ENCODE assay signal across 16 cellular contexts in genomic region chr7:86900886-86901285, GRCh38.
DNase-seq lines count a peak whose midpoint lies in the region; ATAC-seq and TF ChIP-seq lines count a peak whose summit lies in the region.
"Had no signal": no experiment of that assay in that cellular context is flagged by ENCODE, and none has a peak within 500 bp of the region (broad histone marks: within the 10 kb centered on the region; RNA-seq: fewer than 3 reads in every experiment).

No MANE protein-coding gene starts in this region.

- in situ Hi-C loops in GM23248 (cut with MboI): no loop called here

- H3K27me3 ChIP-seq in GM23248 (replicated peaks; ENCODE audit: insufficient read depth): no peaks in the 10 kb centered on the region; the same call in 1 of the 2 replicates
- H3K27me3 ChIP-seq: BLaER1 treated with 17β-estradiol and CSF1 and Interleukin-3, amounts not matched to agents 10 nM and 100 nM had no signal

- H3F3A ChIP-seq in GM23248 (ENCODE audit: insufficient read depth): no peaks in the 10 kb centered on the region

- no peak overlapping the region for H3K27ac ChIP-seq in GM23248
- H3K27ac ChIP-seq: 22Rv1; A549; BLaER1 treated with 17β-estradiol and CSF1 and Interleukin-3, amounts not matched to agents 10 nM and 100 nM; C4-2B had no signal

- H2AFZ ChIP-seq in GM23248: no peak overlapping the region

- no peak overlapping the region for H3K9ac ChIP-seq in GM23248
- H3K9ac ChIP-seq: BLaER1 treated with 17β-estradiol and CSF1 and Interleukin-3, amounts not matched to agents 10 nM and 100 nM had no signal

- TF ChIP-seq CTCF in omental fat pad (IDR thresholded peaks at IDR 0.05): no peak

- no peaks in the 10 kb centered on the region for H4K20me1 ChIP-seq in GM23248 (ENCODE audit: insufficient read depth)

- no peaks in the 10 kb centered on the region for H3K4me1 ChIP-seq in GM23248 (ENCODE audit: insufficient read depth)
- H3K4me1 ChIP-seq: A549; BLaER1 treated with 17β-estradiol and CSF1 and Interleukin-3, amounts not matched to agents 10 nM and 100 nM; Caco-2 had no signal

- H3K9me2 ChIP-seq in GM23248 (ENCODE audit: insufficient read depth): no peaks in the 10 kb centered on the region

- no peaks in the 10 kb centered on the region for H3K79me2 ChIP-seq in GM23248 (ENCODE audit: insufficient read depth)

- no peaks in the 10 kb centered on the region for H3K36me3 ChIP-seq in GM23248 (ENCODE audit: low read depth)
- H3K36me3 ChIP-seq: BLaER1 treated with 17β-estradiol and CSF1 and Interleukin-3, amounts not matched to agents 10 nM and 100 nM had no signal

- H3K9me3 ChIP-seq in GM23248 (ENCODE audit: low read depth): no peaks in the 10 kb centered on the region
- H3K9me3 ChIP-seq: A549; BLaER1 treated with 17β-estradiol and CSF1 and Interleukin-3, amounts not matched to agents 10 nM and 100 nM; Caco-2 had no signal

- no peak overlapping the region for H3K4me2 ChIP-seq in GM23248 (ENCODE audit: unreplicated experiment)
- H3K4me2 ChIP-seq: A549; BLaER1 treated with 17β-estradiol and CSF1 and Interleukin-3, amounts not matched to agents 10 nM and 100 nM had no signal

- ATAC-seq in omental fat pad (ENCODE audit: low FRiP score) (peak; percentile 76), HG02981 (IDR thresholded peaks at IDR 0.05; ENCODE audit: unreplicated experiment) (no peak)
- ATAC-seq: A549; CD8-positive, alpha-beta T cell had no signal

- DNase-seq in NCI-H82 (lab: John Stamatoyannopoulos, UW): peak; percentile 34
- DNase-seq in NCI-H82 treated with DMSO at 0.1 percent for 48 hours (lab: John Stamatoyannopoulos, UW; ENCODE audit: unreplicated experiment): no peak
- peak; percentile 1 for DNase-seq in GM23248
- DNase-seq in omental fat pad (ENCODE audit: low spot score): no peak
- DNase-seq: AML-193; Caco-2; Calu3; CD4-positive, alpha-beta T cell; CD8-positive, alpha-beta T cell; DMS79 treated with DMSO at 0.1 percent for 48 hours; GF-D8 had no signal

- H3K4me3 ChIP-seq in GM23248: no peak overlapping the region
- H3K4me3 ChIP-seq: A549; BLaER1 treated with 17β-estradiol and CSF1 and Interleukin-3, amounts not matched to agents 10 nM and 100 nM had no signal

Comparison
In these comparisons a context has a peak if more than half of its experiments do, and no peak if none do; other contexts are left out.
1. DNase-seq: peak in NCI-H82 (single experiment) and GM23248 (single experiment); none in NCI-H82 treated with DMSO at 0.1 percent for 48 hours (single experiment) and omental fat pad (single experiment).